In genomic region chr10:80029205-80029604, GRCh38 we compare ENCODE assay signal across 7 cellular contexts. TPM values are rescaled to one million over a fixed set of nuclear protein-coding genes. Genes with fewer than 3 reads are reported as not detected.
A peak's percentile ranks its signal among the peaks of the same experiment; 100 is the strongest.
DNase-seq lines count a peak whose midpoint lies in the region; ATAC-seq and TF ChIP-seq lines count a peak whose summit lies in the region.
"Not testable (repeated sequence)": the region's sequence is repeated elsewhere in the genome, so short reads cannot be mapped to it uniquely, and the experiment has no call there.

No MANE protein-coding gene starts in this region.

- H3K9me2 ChIP-seq in OCI-LY7 (ENCODE audit: insufficient read depth, low read length): not testable (repeated sequence)

- not testable (repeated sequence) for H3K4me1 Mint-ChIP-seq in memory B cell

- intact Hi-C loops in OCI-LY7 (cut with micrococcal nuclease; ENCODE audit: unreplicated experiment): not testable (repeated sequence)

- not testable (repeated sequence) for H3K4me1 ChIP-seq in OCI-LY7 (ENCODE audit: insufficient read depth, low read length, poor library complexity, severe bottlenecking)

- TF ChIP-seq CTCF in GM12872 (IDR thresholded peaks at IDR 0.05; ENCODE audit: insufficient read depth, low read depth, low read length) (peak; percentile 66), OCI-LY7 (conservative IDR thresholded peaks at IDR 0.05; ENCODE audit: low read length) (peak; percentile 39; the same call in 1 of the 2 replicates), brain microvascular endothelial cell (IDR thresholded peaks at IDR 0.05; ENCODE audit: low read depth, low read length, missing control alignments) (peak; percentile 40)

- CTCF ChIA-PET in OCI-LY7 (lab: Charles Lee; ENCODE audit: unreplicated experiment): not testable (repeated sequence)

- not testable (repeated sequence) for H3K4me2 ChIP-seq in OCI-LY7 (ENCODE audit: low read length)

- H2AFZ ChIP-seq in OCI-LY7 (ENCODE audit: low read length): peak overlapping the region; percentile 61; the same call in 1 of the 2 replicates

- H3K27me3 Mint-ChIP-seq in memory B cell: not testable (repeated sequence)

- H3K27ac ChIP-seq in OCI-LY7 (ENCODE audit: low read depth, low read length, poor library complexity, severe bottlenecking); brain microvascular endothelial cell: not testable (repeated sequence)

- POLR2A ChIA-PET in OCI-LY7 (lab: Charles Lee): interaction anchor here (0.7 kb wide), 1 partner anchor 727 kb away, joined by 4 read pairs; no protein-coding TSS in a partner anchor

- DNase-seq in M059J (ENCODE audit: low read depth) (peak; percentile 47), OCI-LY7 (ENCODE audit: low spot score) (peak; percentile 36), memory B cell (ENCODE audit: low spot score in 2 of 2) (peak; percentile 7 to 23)
- DNase-seq in brain microvascular endothelial cell: not testable (repeated sequence)

- not testable (repeated sequence) for H3K36me3 Mint-ChIP-seq in memory B cell

- not testable (repeated sequence) for H3K4me3 Mint-ChIP-seq in memory B cell

- H3K9me3 Mint-ChIP-seq in memory B cell: not testable (repeated sequence)

- ATAC-seq in GM21381 (IDR thresholded peaks at IDR 0.05; ENCODE audit: unreplicated experiment): peak; percentile 93
- peak; percentile 82 for ATAC-seq in HG02798 (IDR thresholded peaks at IDR 0.05; ENCODE audit: poor library complexity, unreplicated experiment)
- peak; percentile 88 for ATAC-seq in memory B cell (ENCODE audit: low read depth)

- H3K9me3 ChIP-seq in OCI-LY7 (ENCODE audit: low read length): not testable (repeated sequence)

- not testable (repeated sequence) for H3K36me3 ChIP-seq in OCI-LY7 (ENCODE audit: insufficient read depth, low read length); brain microvascular endothelial cell (replicated peaks)

- H3K27ac Mint-ChIP-seq in memory B cell: not testable (repeated sequence)

- H3K27me3 ChIP-seq in brain microvascular endothelial cell (replicated peaks): not testable (repeated sequence)

- BruUV-seq in OCI-LY7 (replicated peaks; lab: Mats Ljungman, UMichigan): not testable (repeated sequence)

- H3K4me3 ChIP-seq in OCI-LY7 (ENCODE audit: low read depth, low read length, poor library complexity, severe bottlenecking); brain microvascular endothelial cell (ENCODE audit: low read depth, low read length): not testable (repeated sequence)

- in situ Hi-C loops in brain microvascular endothelial cell (cut with HindIII; ENCODE audit: low pct_ligation_motif_present, low sequenced_read_pairs): not testable (repeated sequence)

- not testable (repeated sequence) for H4K20me1 ChIP-seq in OCI-LY7 (ENCODE audit: insufficient read depth, low read length)

- not testable (repeated sequence) for H3K79me2 ChIP-seq in OCI-LY7 (ENCODE audit: insufficient read depth, low read depth, low read length)

RNA-seq across cellular contexts. Expression of gene TMEM254, which starts 49.3 kb away (rescaled TPM):
- 16.9 and 20.6 TPM in 2 replicates for total RNA-seq in M059J (2014; rRNA removed; shearing (Covaris generic))
- not detected in 2 replicates for total RNA-seq in OCI-LY7 (2014; rRNA removed; shearing (Covaris generic))
- not detected in 2 replicates for total RNA-seq in OCI-LY7 (2022)

Comparison
In these comparisons a context has a peak if more than half of its experiments do, and no peak if none do; other contexts are left out.
1. RNA of gene TMEM254, which starts 49.3 kb away (total RNA-seq): 16.9 to 20.6 TPM in M059J; not detected in OCI-LY7; every median in the first group is over 10 times any median in the second.
2. Peak in every context shown above with its lines, with median percentiles within 50 percentile points of each other: CTCF ChIP-seq and ATAC-seq.